Comparison of ENCODE assay signal across 8 cellular contexts in genomic region chr11:47269002-47269828, GRCh38. TPM values are rescaled to one million over a fixed set of nuclear protein-coding genes. Genes with fewer than 3 reads are reported as not detected.
A peak's percentile ranks its signal among the peaks of the same experiment; 100 is the strongest.
DNase-seq lines count a peak whose midpoint lies in the region; ATAC-seq and TF ChIP-seq lines count a peak whose summit lies in the region.

No MANE protein-coding gene starts in this region.

- no peaks in the 10 kb centered on the region for H3K9me3 Mint-ChIP-seq in natural killer cell treated with Interleukin-12 subunit alpha and Interleukin-12 subunit beta and Interleukin-15 and Interleukin-18, amount 100 ng/mL, for 72 hours

- H3K27me3 ChIP-seq in DOHH2 (ENCODE audit: control insufficient read depth, low read length), result no peaks in the 10 kb centered on the region

- peak; percentile 79 for DNase-seq in H4 (ENCODE audit: low spot score)
- peak; percentile 89 for DNase-seq in LHCN-M2 (ENCODE audit: low read depth)
- peak; percentile 90 for DNase-seq in RWPE1 (ENCODE audit: low spot score)
- DNase-seq in activated T-helper 9 cell treated with anti-CD3 and anti-CD28 coated beads, Interleukin-2, amount 50 U/mL, for 16 hours (ENCODE audit: low read depth), result peak; percentile 77
- peak; percentile 71 for DNase-seq in fibroblast of peridontal ligament (ENCODE audit: extremely low read depth)
- DNase-seq in natural killer cell treated with Interleukin-12 subunit alpha and Interleukin-12 subunit beta and Interleukin-15 and Interleukin-18, amount 100 ng/mL, for 72 hours (ENCODE audit: low spot score), result peak; percentile 91
- DNase-seq in stimulated activated naive CD4-positive, alpha-beta T cell treated with Interleukin-2 at 50 U/mL for 16 hours (lab: John Stamatoyannopoulos, UW), result peak; percentile 88

- H3K27ac ChIP-seq in DOHH2 (ENCODE audit: low read depth, low read length) (peak overlapping the region; percentile 82), RWPE1 (peak overlapping the region; percentile 92)

- peaks cover 39 to 53% of the 10 kb centered on the region in 2 donors for H3K4me1 Mint-ChIP-seq in natural killer cell treated with Interleukin-12 subunit alpha and Interleukin-12 subunit beta and Interleukin-15 and Interleukin-18, amount 100 ng/mL, for 72 hours (ENCODE audit: low read depth in 2 of 2)

- peaks cover under 1% of the 10 kb centered on the region for H3K36me3 Mint-ChIP-seq in natural killer cell treated with Interleukin-12 subunit alpha and Interleukin-12 subunit beta and Interleukin-15 and Interleukin-18, amount 100 ng/mL, for 72 hours

- ATAC-seq in natural killer cell treated with Interleukin-12 subunit alpha and Interleukin-12 subunit beta and Interleukin-15 and Interleukin-18, amount 100 ng/mL, for 72 hours, result peak; percentile 83 to 87

- H3K4me3 Mint-ChIP-seq in natural killer cell treated with Interleukin-12 subunit alpha and Interleukin-12 subunit beta and Interleukin-15 and Interleukin-18, amount 100 ng/mL, for 72 hours, result peak overlapping the region; percentile 93

- H4K20me1 ChIP-seq in DOHH2 (ENCODE audit: control insufficient read depth, insufficient read depth, low read depth, low read length), result peaks cover 32% of the 10 kb centered on the region

- peak overlapping the region; percentile 91 for H3K4me3 ChIP-seq in DOHH2 (ENCODE audit: low read length)

- H3K9me3 ChIP-seq in DOHH2 (ENCODE audit: control insufficient read depth, insufficient read depth, low read length), result no peaks in the 10 kb centered on the region

- no peak for TF ChIP-seq CTCF in DOHH2 (IDR thresholded peaks at IDR 0.05; ENCODE audit: low read depth, low read length, poor library complexity, severe bottlenecking)
- TF ChIP-seq CTCF in RWPE1 (conservative IDR thresholded peaks at IDR 0.05; ENCODE audit: low read depth), result 0 out of 2 replicates have a peak, but pooled peaks have one; percentile 11

- H3F3A ChIP-seq in DOHH2 (ENCODE audit: control insufficient read depth, insufficient read depth), result peaks cover 9% of the 10 kb centered on the region

- POLR2A ChIA-PET in RWPE1 (lab: Yijun Ruan, JAX; ENCODE audit: low non-redundant PET), result no interaction called here

- peak overlapping the region; percentile 98 for H3K4me2 ChIP-seq in DOHH2 (ENCODE audit: low read length)

- H3K4me1 ChIP-seq in DOHH2 (ENCODE audit: control insufficient read depth, low read length), result peaks cover 59% of the 10 kb centered on the region

- no peaks in the 10 kb centered on the region for H3K27me3 Mint-ChIP-seq in natural killer cell treated with Interleukin-12 subunit alpha and Interleukin-12 subunit beta and Interleukin-15 and Interleukin-18, amount 100 ng/mL, for 72 hours

- H3K9me2 ChIP-seq in DOHH2 (replicated peaks; ENCODE audit: control insufficient read depth, low read length), result no peaks in the 10 kb centered on the region

- H3K36me3 ChIP-seq in DOHH2 (ENCODE audit: control insufficient read depth, low read length), result peaks cover 5% of the 10 kb centered on the region

- CTCF ChIA-PET in RWPE1 (lab: Yijun Ruan, JAX), result no interaction called here

- H3K79me2 ChIP-seq in DOHH2 (ENCODE audit: control insufficient read depth, low read length), result peaks cover 42% of the 10 kb centered on the region

- peak overlapping the region; percentile 88 to 97 for H3K27ac Mint-ChIP-seq in natural killer cell treated with Interleukin-12 subunit alpha and Interleukin-12 subunit beta and Interleukin-15 and Interleukin-18, amount 100 ng/mL, for 72 hours

RNA-seq across cellular contexts. Expression of gene MADD, which starts 0.7 kb away (rescaled TPM):
- total RNA-seq in H4 (2014; rRNA removed; shearing (Covaris generic)), result 8.9 and 17.2 TPM in 2 replicates
- 23.4 and 23.8 TPM in 2 replicates for total RNA-seq in LHCN-M2 (2014; rRNA removed)
- 19.9 TPM for polyA plus RNA-seq in LHCN-M2 (2012)
- 100 to 1,000 TPM in 1 of 2 donors, 10 to 100 TPM in 1; 94.1 to 120 TPM for total RNA-seq in natural killer cell treated with Interleukin-12 subunit alpha and Interleukin-12 subunit beta and Interleukin-15 and Interleukin-18, amount 100 ng/mL, for 72 hours

RNA-seq across cellular contexts. Expression of gene NR1H3, which starts 11.4 kb away (rescaled TPM):
- 15.7 and 16.1 TPM in 2 replicates for total RNA-seq in H4 (2014; rRNA removed; shearing (Covaris generic))
- total RNA-seq in LHCN-M2 (2014; rRNA removed), result 9.4 and 10.8 TPM in 2 replicates
- 8.3 TPM for polyA plus RNA-seq in LHCN-M2 (2012)
- total RNA-seq in natural killer cell treated with Interleukin-12 subunit alpha and Interleukin-12 subunit beta and Interleukin-15 and Interleukin-18, amount 100 ng/mL, for 72 hours, result 1 to 10 TPM; 6.3 to 8.9 TPM

RNA-seq across cellular contexts. Expression of gene ACP2, which starts 20.6 kb away (rescaled TPM):
- 21.6 and 24.0 TPM in 2 replicates for total RNA-seq in H4 (2014; rRNA removed; shearing (Covaris generic))
- 65.1 and 76.6 TPM in 2 replicates for total RNA-seq in LHCN-M2 (2014; rRNA removed)
- polyA plus RNA-seq in LHCN-M2 (2012), result 36.7 TPM
- 10 to 100 TPM; 27.3 to 33.3 TPM for total RNA-seq in natural killer cell treated with Interleukin-12 subunit alpha and Interleukin-12 subunit beta and Interleukin-15 and Interleukin-18, amount 100 ng/mL, for 72 hours

RNA-seq across cellular contexts. Expression of gene DDB2, which starts 54.4 kb away (rescaled TPM):
- total RNA-seq in H4 (2014; rRNA removed; shearing (Covaris generic)), result 41.4 and 43.0 TPM in 2 replicates
- total RNA-seq in LHCN-M2 (2014; rRNA removed), result 48.8 and 56.8 TPM in 2 replicates
- polyA plus RNA-seq in LHCN-M2 (2012), result 61.2 TPM
- 10 to 100 TPM; 47.9 to 71.7 TPM for total RNA-seq in natural killer cell treated with Interleukin-12 subunit alpha and Interleukin-12 subunit beta and Interleukin-15 and Interleukin-18, amount 100 ng/mL, for 72 hours

Comparison
In these comparisons a context has a peak if more than half of its experiments do, and no peak if none do; other contexts are left out.
1. Peak in every context shown above with its lines: DNase-seq, ATAC-seq, H3K4me3 ChIP-seq and H3K27ac ChIP-seq.